Comparison of ENCODE assay signal across 19 cellular contexts in genomic region chr17:1548032-1548431, GRCh38. TPM values are rescaled to one million over a fixed set of nuclear protein-coding genes. Genes with fewer than 3 reads are reported as not detected.
A peak's percentile ranks its signal among the peaks of the same experiment; 100 is the strongest.
DNase-seq lines count a peak whose midpoint lies in the region; ATAC-seq, FAIRE-seq and TF ChIP-seq lines count a peak whose summit lies in the region.
"Had no signal": no experiment of that assay in that cellular context is flagged by ENCODE, and none has a peak within 500 bp of the region (broad histone marks: within the 10 kb centered on the region; RNA-seq: fewer than 3 reads in every experiment).

No MANE protein-coding gene starts in this region.

- no peaks in the 10 kb centered on the region for H3K27me3 Mint-ChIP-seq in H9 (ENCODE audit: low read depth)
- peaks cover 0 to 2% (median 1%) of the 10 kb centered on the region in 3 donors for H3K27me3 Mint-ChIP-seq in CD14-positive monocyte (ENCODE audit: low read depth in 3 of 3)

- no peaks in the 10 kb centered on the region for H3K27me3 ChIP-seq in H9 (ENCODE audit: insufficient read depth, low read length)
- H3K27me3 ChIP-seq in K562 (ENCODE audit: control insufficient read depth in 2 of 2, insufficient read depth in 2 of 2, low read length in 2 of 2), result no peaks in the 10 kb centered on the region
- H3K27me3 ChIP-seq in neuronal stem cell (ENCODE audit: control insufficient read depth in 3 of 3, insufficient read depth in 3 of 3, low read depth in 1 of 3, low read length in 3 of 3), result no peaks in the 10 kb centered on the region
- no peaks in the 10 kb centered on the region for H3K27me3 ChIP-seq in upper lobe of right lung
- H3K27me3 ChIP-seq: BLaER1 had no signal

- H3K9me1 ChIP-seq in K562 (ENCODE audit: control insufficient read depth, insufficient read depth, low read length), result no peaks in the 10 kb centered on the region

- peaks cover 0 to 8% of the 10 kb centered on the region in 2 experiments; a peak in 2 of 4 replicates for H3K4me1 Mint-ChIP-seq in H9
- H3K4me1 Mint-ChIP-seq in CD14-positive monocyte, result no peaks in the 10 kb centered on the region

- H4K5ac ChIP-seq in H9 (ENCODE audit: insufficient read length, low read depth, low read length), result no peak overlapping the region

- H4K91ac ChIP-seq in H9 (ENCODE audit: insufficient read length, low read depth, low read length) (no peak overlapping the region), neuronal stem cell (ENCODE audit: low read depth, low read length, poor library complexity) (no peak overlapping the region)

- peaks cover 29 to 80% (median 58%) of the 10 kb centered on the region in 3 experiments; a peak in 6 of 7 replicates for H3K36me3 Mint-ChIP-seq in H9 (ENCODE audit: insufficient read depth in 1 of 3, low read depth in 3 of 3)
- peaks cover 81 to 98% of the 10 kb centered on the region in 2 donors for H3K36me3 Mint-ChIP-seq in CD14-positive monocyte

- H3K4me3 ChIP-seq in K562, result no peak overlapping the region
- no peak overlapping the region for H3K4me3 ChIP-seq in neuronal stem cell (ENCODE audit: low read length in 2 of 2)
- no peak overlapping the region for H3K4me3 ChIP-seq in upper lobe of right lung
- H3K4me3 ChIP-seq: BLaER1, GM23338 had no signal

- no peak for FAIRE-seq in K562 (lab: Jason Lieb, UNC)
- FAIRE-seq: GM12891 had no signal

- no peak for TF ChIP-seq EP300 in K562 (IDR thresholded peaks at IDR 0.05; ENCODE audit: low read length)

- H3K56ac ChIP-seq in H9 (ENCODE audit: insufficient read length, low read depth, low read length), result no peak overlapping the region

- intact Hi-C loops in K562 (cut with micrococcal nuclease), result no loop called here
- intact Hi-C loops in CD14-positive monocyte (cut with micrococcal nuclease), result no loop called here
- intact Hi-C loops in upper lobe of right lung (cut with DNase I), result no loop called here

- H2BK15ac ChIP-seq in H9 (ENCODE audit: low read depth, low read length) (no peak overlapping the region), neuronal stem cell (ENCODE audit: low read length) (no peak overlapping the region)

- DNase-seq in H9 (no peak), RWPE1 (ENCODE audit: low spot score) (no peak), K562 (ENCODE audit: extremely low read depth in 1 of 4, low spot score in 3 of 4) (no peak), neuronal stem cell (ENCODE audit: low spot score) (no peak), germinal center (ENCODE audit: low spot score) (no peak), CD14-positive monocyte (ENCODE audit: low spot score) (no peak), GOT3 (lab: John Stamatoyannopoulos, UW) (no peak), upper lobe of right lung (no peak)
- DNase-seq: 8988T; Calu3; CD8-positive, alpha-beta T cell; DMS53; DND-41; EL; H7; KBM-7 had no signal

- no peak overlapping the region for H4K8ac ChIP-seq in H9 (replicated peaks; ENCODE audit: insufficient read length, low read depth, low read length)
- no peak overlapping the region for H4K8ac ChIP-seq in neuronal stem cell (ENCODE audit: low read depth, low read length)

- H3K9me3 Mint-ChIP-seq in H9, result no peaks in the 10 kb centered on the region
- no peaks in the 10 kb centered on the region for H3K9me3 Mint-ChIP-seq in CD14-positive monocyte
- H3K9me3 Mint-ChIP-seq: CD8-positive, alpha-beta T cell; GM23338 had no signal

- peak overlapping the region in 2 of 3 experiments; percentile 82 to 83; a peak in 1 of 7 replicates for H3K27ac Mint-ChIP-seq in H9
- peak overlapping the region in 1 of 7 donors; percentile 33 for H3K27ac Mint-ChIP-seq in CD14-positive monocyte
- H3K27ac Mint-ChIP-seq: CD8-positive, alpha-beta T cell; GM23338 had no signal

- H2BK5ac ChIP-seq in H9 (ENCODE audit: insufficient read length, low read length) (no peak overlapping the region), neuronal stem cell (ENCODE audit: low read length) (no peak overlapping the region)

- H3K23me2 ChIP-seq in H9 (ENCODE audit: insufficient read length, low read depth, low read length, poor library complexity, severe bottlenecking), result no peaks in the 10 kb centered on the region

- no peak overlapping the region for H3T11ph ChIP-seq in H9 (ENCODE audit: low read length)

- H3K4me3 Mint-ChIP-seq in H9, result no peak overlapping the region
- no peak overlapping the region for H3K4me3 Mint-ChIP-seq in CD14-positive monocyte
- H3K4me3 Mint-ChIP-seq: CD8-positive, alpha-beta T cell; GM23338 had no signal

- H2AK5ac ChIP-seq in H9 (ENCODE audit: insufficient read length, low read length) (no peak overlapping the region), neuronal stem cell (ENCODE audit: low read depth, low read length) (no peak overlapping the region)

- H2BK12ac ChIP-seq in H9 (ENCODE audit: insufficient read length, low read depth, low read length) (no peak overlapping the region), neuronal stem cell (ENCODE audit: low read length) (no peak overlapping the region)

- H3K9ac ChIP-seq in H9 (ENCODE audit: extremely low read depth, insufficient read length, low read length) (no peak overlapping the region), K562 (ENCODE audit: insufficient read depth in 1 of 2, low read depth in 2 of 2, low read length in 2 of 2) (no peak overlapping the region; a peak in 1 of 4 replicates), neuronal stem cell (ENCODE audit: low read depth, low read length, poor library complexity) (no peak overlapping the region)
- H3K9ac ChIP-seq: BLaER1 had no signal

- no peak overlapping the region for H3K18ac ChIP-seq in H9 (ENCODE audit: insufficient read length, low read depth, low read length)
- H3K18ac ChIP-seq in neuronal stem cell (ENCODE audit: low read length), result no peak overlapping the region

- no peak overlapping the region for H2AFZ ChIP-seq in H9 (ENCODE audit: low read length)
- no peak overlapping the region for H2AFZ ChIP-seq in K562 (ENCODE audit: low read depth, low read length)
- no peak overlapping the region for H2AFZ ChIP-seq in neuronal stem cell (ENCODE audit: low read length)
- H2AFZ ChIP-seq: GM23338 had no signal

- no peaks in the 10 kb centered on the region for H3K9me3 ChIP-seq in H9 (ENCODE audit: control insufficient read depth, low read depth, low read length)
- H3K9me3 ChIP-seq in K562 (replicated peaks; ENCODE audit: control insufficient read depth, insufficient read depth, low read depth, low read length), result no peaks in the 10 kb centered on the region; the same call in 1 of the 2 replicates
- no peaks in the 10 kb centered on the region for H3K9me3 ChIP-seq in neuronal stem cell (replicated peaks in 1 of 2; ENCODE audit: control insufficient read depth in 2 of 2, insufficient read depth in 1 of 2, low read depth in 1 of 2, low read length in 2 of 2)
- no peaks in the 10 kb centered on the region for H3K9me3 ChIP-seq in upper lobe of right lung
- H3K9me3 ChIP-seq: BLaER1 had no signal

- H2BK20ac ChIP-seq in H9 (ENCODE audit: low read depth, low read length, poor library complexity, severe bottlenecking), result no peak overlapping the region

- H3K36me3 ChIP-seq in K562 (ENCODE audit: control insufficient read depth, insufficient read depth, low read length) (peaks cover 67% of the 10 kb centered on the region; the same call in 2 of the 3 replicates), neuronal stem cell (replicated peaks in 1 of 2; ENCODE audit: control insufficient read depth in 2 of 2, insufficient read depth in 2 of 2, low read length in 2 of 2) (peaks cover 28 to 89% of the 10 kb centered on the region in 2 donors), upper lobe of right lung (peaks cover 96% of the 10 kb centered on the region)

- H2BK120ac ChIP-seq in H9 (ENCODE audit: low read depth, low read length, poor library complexity, severe bottlenecking) (no peak overlapping the region), neuronal stem cell (ENCODE audit: low read depth, low read length) (no peak overlapping the region)

- TF ChIP-seq RAD21 in K562 (CRISPR knock-in tag; conservative IDR thresholded peaks at IDR 0.05 in 1 of 2, IDR thresholded peaks at IDR 0.05 in 1 of 2), result no peak

- no peaks in the 10 kb centered on the region for H3K79me2 ChIP-seq in H9 (ENCODE audit: insufficient read depth, low read length)
- H3K79me2 ChIP-seq in K562 (ENCODE audit: control insufficient read depth, insufficient read depth, low read length), result no peaks in the 10 kb centered on the region

- no peak for TF ChIP-seq POLR2A in K562 (conservative IDR thresholded peaks at IDR 0.05)

- H3K79me1 ChIP-seq in H9 (ENCODE audit: insufficient read depth, low read depth, low read length, poor library complexity, severe bottlenecking), result no peaks in the 10 kb centered on the region
- H3K79me1 ChIP-seq in neuronal stem cell (ENCODE audit: low read depth, low read length), result peaks cover 1% of the 10 kb centered on the region

- BruUV-seq in K562 (replicated peaks; lab: Mats Ljungman, UMichigan), result no TSS peak

- POLR2A ChIA-PET in RWPE1 (lab: Yijun Ruan, JAX; ENCODE audit: low non-redundant PET), result no interaction called here
- POLR2A ChIA-PET in K562 (lab: Yijun Ruan, JAX), result interaction anchor here (1.4 kb wide), 1 partner anchor 14 kb away, joined by 4 read pairs; the partner anchor contains the start of gene PITPNA

- H3K4me2 ChIP-seq in H9 (ENCODE audit: insufficient read depth, insufficient read length, low read length) (no peak overlapping the region), K562 (ENCODE audit: insufficient read depth, low read length) (no peak overlapping the region), neuronal stem cell (ENCODE audit: insufficient read depth, low read length, poor library complexity, severe bottlenecking) (no peak overlapping the region)
- H3K4me2 ChIP-seq: BLaER1, GM23338 had no signal

- no peaks in the 10 kb centered on the region for H3K4me1 ChIP-seq in H9 (ENCODE audit: insufficient read depth, low read length)
- peaks cover 12 to 38% of the 10 kb centered on the region in 2 experiments; a peak in 4 of 5 replicates for H3K4me1 ChIP-seq in K562 (replicated peaks in 1 of 2; ENCODE audit: control insufficient read depth in 2 of 2, insufficient read depth in 2 of 2, low read length in 2 of 2)
- H3K4me1 ChIP-seq in neuronal stem cell (ENCODE audit: control insufficient read depth in 2 of 2, insufficient read depth in 1 of 2, low read depth in 1 of 2, low read length in 2 of 2), result peaks cover 0 to 2% of the 10 kb centered on the region in 2 donors
- H3K4me1 ChIP-seq in upper lobe of right lung, result peaks cover 2% of the 10 kb centered on the region
- H3K4me1 ChIP-seq: BLaER1 had no signal

- H3K23ac ChIP-seq in H9 (ENCODE audit: insufficient read length, low read depth, low read length), result no peak overlapping the region
- H3K23ac ChIP-seq in neuronal stem cell (ENCODE audit: low read depth, low read length, poor library complexity), result peak overlapping the region; percentile 25

- H3K14ac ChIP-seq in H9 (ENCODE audit: insufficient read depth, low read length) (no peak overlapping the region), neuronal stem cell (ENCODE audit: low read length) (no peak overlapping the region)

- no peaks in the 10 kb centered on the region for H4K20me1 ChIP-seq in H9 (ENCODE audit: control insufficient read depth, insufficient read depth, insufficient read length)
- H4K20me1 ChIP-seq in K562 (replicated peaks; ENCODE audit: control insufficient read depth, insufficient read depth, low read length), result no peaks in the 10 kb centered on the region

- no CpG with 5 or more reads among the region's 18 CpGs for WGBS in H9 (ENCODE audit: extremely low coverage, insufficient read length, low lambda C conversion rate)
- 92% methylated on average over 10 of the region's 18 CpGs for WGBS in K562 (ENCODE audit: insufficient coverage, low coverage, missing lambda C conversion rate)
- WGBS in neuronal stem cell (ENCODE audit: extremely low coverage in 2 of 2, insufficient read length in 2 of 2, insufficient replicate concordance in 1 of 2), 2 donors, result no CpG with 5 or more reads among the region's 18 CpGs

- ATAC-seq in K562 (no peak), upper lobe of right lung (no peak)
- ATAC-seq: CD8-positive, alpha-beta T cell; GM23338 had no signal

- no peak overlapping the region for H3K4ac ChIP-seq in H9 (ENCODE audit: low read depth, low read length)
- no peak overlapping the region for H3K4ac ChIP-seq in neuronal stem cell (ENCODE audit: low read length)

- CTCF ChIA-PET in RWPE1 (lab: Yijun Ruan, JAX), result interaction anchor here (0.8 kb wide), 1 partner anchor 81 kb away, joined by 5 read pairs; no protein-coding TSS in a partner anchor
- CTCF ChIA-PET in K562 (lab: Yijun Ruan, JAX; ENCODE audit: low intra/inter-chr PET ratio), result no interaction called here

- in situ Hi-C loops in K562 (cut with MboI), result no loop called here

- TF ChIP-seq CTCF in H9 (conservative IDR thresholded peaks at IDR 0.05) (no peak), RWPE1 (conservative IDR thresholded peaks at IDR 0.05; ENCODE audit: low read depth) (no peak), K562 (IDR thresholded peaks at IDR 0.05 in 2 of 3, conservative IDR thresholded peaks at IDR 0.05 in 1 of 3; ENCODE audit: insufficient read depth in 2 of 3, low read depth in 1 of 3, low read length in 3 of 3) (no peak), CD14-positive monocyte (IDR thresholded peaks at IDR 0.05) (no peak), upper lobe of right lung (IDR thresholded peaks at IDR 0.05) (no peak)

- H3K27ac ChIP-seq in H9 (ENCODE audit: insufficient read length, low read depth, low read length), result no peak overlapping the region
- peak overlapping the region; percentile 86 for H3K27ac ChIP-seq in RWPE1
- no peak overlapping the region for H3K27ac ChIP-seq in K562 (ENCODE audit: extremely low read depth, low read depth, low read length)
- no peak overlapping the region for H3K27ac ChIP-seq in neuronal stem cell (replicated peaks; ENCODE audit: low read length)
- no peak overlapping the region for H3K27ac ChIP-seq in upper lobe of right lung
- H3K27ac ChIP-seq: BLaER1 had no signal

RNA-seq across cellular contexts. Expression of gene PITPNA, which starts 14.6 kb away (rescaled TPM):
- total RNA-seq in H9 (2021), result 68.9 and 74.2 TPM in 2 replicates
- 34.8 and 41.3 TPM in 2 replicates for total RNA-seq in K562 (2011; cell fraction: chromatin; rRNA removed; ENCODE audit: low replicate concordance)
- total RNA-seq in K562 (2011; cell fraction: nucleolus; rRNA removed), result 14.2 and 16.3 TPM in 2 replicates
- 27.9 and 46.9 TPM in 2 replicates for total RNA-seq in K562 (2011; cell fraction: nucleoplasm; rRNA removed)
- total RNA-seq in K562 (2014; rRNA removed), result 17.3 and 33.9 TPM in 2 replicates
- 15.7 TPM in 2 replicates for total RNA-seq in K562 (2014; rRNA removed; fragmentation: Illumina TruSeq; extraction: Trizol)
- 13.0 and 16.6 TPM in 2 replicates for total RNA-seq in K562 (2015; rRNA removed; fragmentation: Illumina TruSeq; extraction: Trizol)
- total RNA-seq in K562 (2021), result 44.6 and 45.2 TPM in 2 replicates
- polyA plus RNA-seq in K562 (2011; rRNA removed), result 30.0 and 47.9 TPM in 2 replicates
- polyA plus RNA-seq in K562 (2011; cell fraction: cytosol; rRNA removed), result 24.6 and 30.3 TPM in 2 replicates
- 26.2 and 26.6 TPM in 2 replicates for polyA plus RNA-seq in K562 (2011; cell fraction: nucleus; rRNA removed)
- polyA plus RNA-seq in K562 (2012), result 33.5 and 37.0 TPM in 2 replicates
- polyA plus RNA-seq in K562 (2014; fragmentation: Illumina TruSeq; extraction: Trizol), result 37.8 and 52.2 TPM in 2 replicates
- 1 to 10 TPM; 7.2 to 8.8 TPM for polyA plus RNA-seq in K562 (2014; fragmentation: Nextera tagmentation; extraction: Ambion mirVana)
- polyA plus RNA-seq in K562 (2014; rRNA removed), result 28.1 and 37.7 TPM in 2 replicates
- polyA minus RNA-seq in K562 (2011; rRNA and poly(A)+ RNA removed), result 17.3 and 23.1 TPM in 2 replicates
- 12.8 and 14.8 TPM in 2 replicates for polyA minus RNA-seq in K562 (2011; cell fraction: cytosol; rRNA and poly(A)+ RNA removed)
- 3.4 and 5.3 TPM in 2 replicates for polyA minus RNA-seq in K562 (2011; cell fraction: nucleus; rRNA and poly(A)+ RNA removed)
- polyA plus RNA-seq in neuronal stem cell (2013, experiment 1 of 2), result 62.6 TPM
- 64.6 TPM for polyA plus RNA-seq in neuronal stem cell (2013, experiment 2 of 2)
- 10 to 100 TPM; 43.5 to 45.0 TPM for polyA plus RNA-seq in CD14-positive monocyte
- 81.9 TPM for total RNA-seq in upper lobe of right lung

RNA-seq across cellular contexts. Expression of gene INPP5K, which starts 31.6 kb away (rescaled TPM):
- total RNA-seq in H9 (2021), result 28.1 and 29.4 TPM in 2 replicates
- 20.1 and 48.1 TPM in 2 replicates for total RNA-seq in K562 (2011; cell fraction: chromatin; rRNA removed; ENCODE audit: low replicate concordance)
- 28.3 and 32.5 TPM in 2 replicates for total RNA-seq in K562 (2011; cell fraction: nucleolus; rRNA removed)
- 18.3 and 29.5 TPM in 2 replicates for total RNA-seq in K562 (2011; cell fraction: nucleoplasm; rRNA removed)
- total RNA-seq in K562 (2014; rRNA removed), result 15.1 and 23.3 TPM in 2 replicates
- 6.0 and 7.2 TPM in 2 replicates for total RNA-seq in K562 (2014; rRNA removed; fragmentation: Illumina TruSeq; extraction: Trizol)
- total RNA-seq in K562 (2015; rRNA removed; fragmentation: Illumina TruSeq; extraction: Trizol), result 5.5 and 7.4 TPM in 2 replicates
- 11.8 and 13.7 TPM in 2 replicates for total RNA-seq in K562 (2021)
- polyA plus RNA-seq in K562 (2011; rRNA removed), result 12.1 and 12.4 TPM in 2 replicates
- 13.8 and 18.3 TPM in 2 replicates for polyA plus RNA-seq in K562 (2011; cell fraction: cytosol; rRNA removed)
- polyA plus RNA-seq in K562 (2011; cell fraction: nucleus; rRNA removed), result 17.2 and 21.3 TPM in 2 replicates
- polyA plus RNA-seq in K562 (2012), result 14.0 and 20.7 TPM in 2 replicates
- polyA plus RNA-seq in K562 (2014; fragmentation: Illumina TruSeq; extraction: Trizol), result 10.1 and 10.2 TPM in 2 replicates
- 1 to 10 TPM in 1 of 2 experiments, under 1 TPM in 1; 0.63 to 1.0 TPM for polyA plus RNA-seq in K562 (2014; fragmentation: Nextera tagmentation; extraction: Ambion mirVana)
- 12.2 and 12.9 TPM in 2 replicates for polyA plus RNA-seq in K562 (2014; rRNA removed)
- 10.6 and 16.2 TPM in 2 replicates for polyA minus RNA-seq in K562 (2011; rRNA and poly(A)+ RNA removed)
- 10.8 and 16.8 TPM in 2 replicates for polyA minus RNA-seq in K562 (2011; cell fraction: cytosol; rRNA and poly(A)+ RNA removed)
- polyA minus RNA-seq in K562 (2011; cell fraction: nucleus; rRNA and poly(A)+ RNA removed), result 11.6 and 12.9 TPM in 2 replicates
- polyA plus RNA-seq in neuronal stem cell (2013, experiment 1 of 2), result 11.1 TPM
- 10.1 TPM for polyA plus RNA-seq in neuronal stem cell (2013, experiment 2 of 2)
- 10 to 100 TPM; 53.0 to 58.7 TPM for polyA plus RNA-seq in CD14-positive monocyte
- 69.8 TPM for total RNA-seq in upper lobe of right lung

RNA-seq across cellular contexts. Expression of gene MYO1C, which starts 55.5 kb away (rescaled TPM):
- total RNA-seq in H9 (2021) (86.5 and 87.4 TPM in 2 replicates), K562 (2014; rRNA removed) (11.6 and 16.2 TPM in 2 replicates), K562 (2014; rRNA removed; fragmentation: Illumina TruSeq; extraction: Trizol) (5.1 and 9.1 TPM in 2 replicates), K562 (2015; rRNA removed; fragmentation: Illumina TruSeq; extraction: Trizol) (9.3 and 11.6 TPM in 2 replicates), K562 (2021) (31.4 and 32.5 TPM in 2 replicates), upper lobe of right lung (322 TPM)
- total RNA-seq in K562 (2011; cell fraction: chromatin; rRNA removed; ENCODE audit: low replicate concordance), result 62.3 and 168 TPM in 2 replicates
- 61.3 and 72.2 TPM in 2 replicates for total RNA-seq in K562 (2011; cell fraction: nucleolus; rRNA removed)
- 63.9 and 80.0 TPM in 2 replicates for total RNA-seq in K562 (2011; cell fraction: nucleoplasm; rRNA removed)
- polyA plus RNA-seq in K562 (2011; rRNA removed) (14.8 and 19.1 TPM in 2 replicates), K562 (2014; fragmentation: Illumina TruSeq; extraction: Trizol) (16.4 and 20.3 TPM in 2 replicates), K562 (2014; fragmentation: Nextera tagmentation; extraction: Ambion mirVana) (under 1 TPM; 0.46 to 0.78 TPM), K562 (2014; rRNA removed) (12.7 and 16.6 TPM in 2 replicates), CD14-positive monocyte (1 to 10 TPM; 2.5 to 3.1 TPM)
- 10.3 and 16.8 TPM in 2 replicates for polyA plus RNA-seq in K562 (2011; cell fraction: cytosol; rRNA removed)
- 42.0 and 49.2 TPM in 2 replicates for polyA plus RNA-seq in K562 (2011; cell fraction: nucleus; rRNA removed)
- polyA plus RNA-seq in K562 (2012), result 20.0 and 32.7 TPM in 2 replicates
- 29.7 and 38.7 TPM in 2 replicates for polyA minus RNA-seq in K562 (2011; rRNA and poly(A)+ RNA removed)
- polyA minus RNA-seq in K562 (2011; cell fraction: cytosol; rRNA and poly(A)+ RNA removed), result 24.1 and 28.1 TPM in 2 replicates
- polyA minus RNA-seq in K562 (2011; cell fraction: nucleus; rRNA and poly(A)+ RNA removed), result 19.0 and 27.8 TPM in 2 replicates
- 42.3 TPM for polyA plus RNA-seq in neuronal stem cell (2013, experiment 1 of 2)
- polyA plus RNA-seq in neuronal stem cell (2013, experiment 2 of 2), result 42.0 TPM
